Comparison of ENCODE assay signal across 1 cellular context in the genomic region with DNA sequence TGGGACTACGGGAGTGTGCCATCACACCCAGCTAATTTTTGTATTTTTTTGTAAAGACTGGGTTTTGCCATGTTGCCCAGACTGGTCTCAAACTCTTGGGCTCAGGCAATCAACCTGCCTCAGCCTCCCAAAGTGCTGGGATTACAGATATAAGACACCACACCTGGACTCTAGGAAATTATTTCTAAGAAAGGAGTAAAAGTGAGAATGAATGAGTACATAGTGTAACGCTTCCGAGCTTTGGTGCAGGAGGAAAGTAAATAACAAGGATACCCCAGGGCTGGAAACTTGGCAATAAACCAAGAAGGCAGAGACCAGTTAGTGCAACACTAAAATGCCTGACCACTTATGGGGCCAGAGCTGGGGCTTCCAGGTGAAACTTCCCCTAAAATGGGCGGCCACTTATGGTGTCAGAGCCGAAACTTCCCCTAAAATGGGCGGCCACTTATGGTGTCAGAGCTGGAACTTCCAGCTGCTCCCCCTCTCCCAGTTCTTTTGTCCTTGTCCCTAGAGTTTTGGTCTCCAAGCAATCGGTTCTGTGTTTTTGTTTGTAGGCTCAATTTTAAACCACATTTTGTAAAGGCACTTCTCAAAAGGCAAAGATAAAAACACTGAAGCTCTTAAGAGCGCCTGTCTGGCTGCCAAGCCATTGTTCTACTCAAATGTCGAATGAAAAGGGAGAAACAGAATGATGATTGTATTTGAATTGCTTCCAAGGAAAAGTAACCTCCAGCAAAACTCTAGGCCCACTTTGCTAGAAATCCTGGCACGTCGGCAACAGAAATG.
A peak's percentile ranks its signal among the peaks of the same experiment; 100 is the strongest.
TF ChIP-seq lines count a peak whose summit lies in the region.

No MANE protein-coding gene starts in this region.

TF ChIP-seq in liver, 16 proteins besides CTCF, POLR2A, EP300 and RAD21 (continued from another document):
- peak; percentile 11 for TF ChIP-seq YY1 (IDR thresholded peaks at IDR 0.05)
- no peak for TF ChIP-seq EGR1 (IDR thresholded peaks at IDR 0.05; ENCODE audit: low read depth in 2 of 2)
- no peak for TF ChIP-seq HNF4A (conservative IDR thresholded peaks at IDR 0.05)
- TF ChIP-seq RXRA (IDR thresholded peaks at IDR 0.05) = no peak
